In the genomic region with DNA sequence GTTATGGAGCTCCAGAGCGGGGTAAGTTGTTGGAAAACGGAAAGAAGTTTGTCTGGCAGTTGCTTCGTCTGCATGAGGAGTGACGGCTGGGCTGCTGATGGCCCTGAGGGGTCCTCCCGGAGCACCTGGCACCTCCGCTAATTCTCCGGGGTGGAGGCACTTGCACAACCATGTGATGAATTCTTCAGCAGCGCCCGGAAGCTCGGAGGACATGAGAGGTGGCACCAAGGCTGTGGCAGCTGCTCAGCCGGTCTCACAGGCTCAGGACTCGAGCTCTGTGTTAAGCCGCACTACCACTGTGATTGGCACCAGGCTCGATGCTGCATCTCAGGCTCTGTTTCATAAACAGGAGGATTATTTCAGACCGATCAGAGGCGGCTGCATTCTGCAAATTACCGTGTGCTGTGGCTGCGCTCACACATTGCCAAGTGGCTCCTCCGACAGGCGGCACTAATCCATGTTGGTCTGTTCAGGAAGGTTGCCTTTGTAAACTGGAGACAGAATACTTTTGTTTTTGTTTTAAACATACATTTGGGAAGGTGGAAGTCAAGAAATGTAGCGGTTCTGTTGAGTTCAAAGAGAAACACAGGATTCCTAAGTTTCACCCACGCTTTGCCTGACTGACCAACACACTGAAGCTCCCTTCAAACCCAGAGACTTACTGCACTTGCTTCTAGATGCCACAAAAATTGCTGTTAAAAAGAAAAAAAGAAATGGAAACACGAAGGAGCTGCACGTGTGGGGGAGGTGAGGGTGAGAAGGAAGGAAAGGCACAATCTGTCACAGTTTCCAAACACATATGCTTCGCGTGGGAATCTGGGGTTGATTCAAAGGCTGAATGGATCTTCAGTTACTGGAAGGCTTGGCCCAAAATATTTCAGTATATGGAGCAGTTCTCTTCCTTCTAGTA, we compare ENCODE assay signal across 15 cellular contexts.
DNase-seq lines count a peak whose midpoint lies in the region; ATAC-seq and TF ChIP-seq lines count a peak whose summit lies in the region.
"Had no signal": no experiment of that assay in that cellular context is flagged by ENCODE, and none has a peak within 500 bp of the region (broad histone marks: within the 10 kb centered on the region; RNA-seq: fewer than 3 reads in every experiment).

No MANE protein-coding gene starts in this region.

- in situ Hi-C loops in G401 (cut with HindIII; ENCODE audit: low sequenced_read_pairs) = no loop called here

- peak; percentile 58 for DNase-seq in G401 (ENCODE audit: low spot score)
- no peak for DNase-seq in PC-3
- peak; percentile 50 for DNase-seq in inferior parietal cortex (ENCODE audit: extremely low spot score)
- peak; percentile 55 for DNase-seq in posterior vena cava (ENCODE audit: low spot score)
- DNase-seq in activated CD4-positive, CD25-positive, alpha-beta regulatory T cell (lab: John Stamatoyannopoulos, UW) = no peak
- no peak for DNase-seq in activated T-helper 2 cell treated with anti-CD3 and anti-CD28 coated beads, Interferon-gamma antibody, Interleukin-2, Interleukin-4, amounts not matched to agents 10 μg/mL and 5 μg/mL and 100 μg/mL, durations not matched to agents 14 hours and 24 hours and 36 hours (ENCODE audit: low spot score)
- DNase-seq in NCI-H2081 (lab: John Stamatoyannopoulos, UW) = no peak
- DNase-seq: C1 segment of cervical spinal cord, DMS79 treated with DMSO at 0.1 percent for 48 hours, H7, NCI-H1417 treated with DMSO at 0.1 percent for 48 hours had no signal

- no peak overlapping the region for H3K4me3 Mint-ChIP-seq in activated T-helper 2 cell treated with anti-CD3 and anti-CD28 coated beads, Interferon-gamma antibody, Interleukin-2, Interleukin-4, amounts not matched to agents 10 μg/mL and 5 μg/mL and 100 μg/mL, durations not matched to agents 14 hours and 24 hours and 36 hours (ENCODE audit: low read depth)

- CTCF ChIA-PET in PC-3 (lab: Charles Lee) = no interaction called here

- H4K20me1 ChIP-seq in PC-3 (ENCODE audit: low read length) = no peaks in the 10 kb centered on the region

- H3K4me2 ChIP-seq in PC-3 (ENCODE audit: low read length) = no peak overlapping the region; the same call in 1 of the 2 replicates
- H3K4me2 ChIP-seq: KMS-11 had no signal

- intact Hi-C loops in PC-3 (cut with micrococcal nuclease) = no loop called here
- intact Hi-C loops in posterior vena cava (cut with DNase I) = no loop called here
- intact Hi-C loops in activated T-helper 2 cell treated with anti-CD3 and anti-CD28 coated beads, Interferon-gamma antibody, Interleukin-2, Interleukin-4, amounts not matched to agents 10 μg/mL and 5 μg/mL and 100 μg/mL, durations not matched to agents 14 hours and 24 hours and 36 hours (cut with micrococcal nuclease) = no loop called here

- no peaks in the 10 kb centered on the region for H3K36me3 ChIP-seq in PC-3 (ENCODE audit: low read depth, low read length)

- H3F3A ChIP-seq in PC-3 (ENCODE audit: low read length, unreplicated experiment) = no peaks in the 10 kb centered on the region

- no peak overlapping the region for H3K9ac ChIP-seq in PC-3 (ENCODE audit: low read length)
- H3K9ac ChIP-seq: KMS-11 had no signal

- H3K4me1 Mint-ChIP-seq in activated T-helper 2 cell treated with anti-CD3 and anti-CD28 coated beads, Interferon-gamma antibody, Interleukin-2, Interleukin-4, amounts not matched to agents 10 μg/mL and 5 μg/mL and 100 μg/mL, durations not matched to agents 14 hours and 24 hours and 36 hours (ENCODE audit: low read depth) = no peaks in the 10 kb centered on the region

- no peak overlapping the region for H3K27ac Mint-ChIP-seq in activated T-helper 2 cell treated with anti-CD3 and anti-CD28 coated beads, Interferon-gamma antibody, Interleukin-2, Interleukin-4, amounts not matched to agents 10 μg/mL and 5 μg/mL and 100 μg/mL, durations not matched to agents 14 hours and 24 hours and 36 hours

- POLR2A ChIA-PET in PC-3 (lab: Charles Lee; ENCODE audit: unreplicated experiment) = no interaction called here

- no peaks in the 10 kb centered on the region for H3K9me3 Mint-ChIP-seq in activated T-helper 2 cell treated with anti-CD3 and anti-CD28 coated beads, Interferon-gamma antibody, Interleukin-2, Interleukin-4, amounts not matched to agents 10 μg/mL and 5 μg/mL and 100 μg/mL, durations not matched to agents 14 hours and 24 hours and 36 hours

- H3K4me1 ChIP-seq in PC-3 (ENCODE audit: insufficient read depth, low read length) = no peaks in the 10 kb centered on the region

- H3K36me3 Mint-ChIP-seq in activated T-helper 2 cell treated with anti-CD3 and anti-CD28 coated beads, Interferon-gamma antibody, Interleukin-2, Interleukin-4, amounts not matched to agents 10 μg/mL and 5 μg/mL and 100 μg/mL, durations not matched to agents 14 hours and 24 hours and 36 hours (ENCODE audit: low read depth) = no peaks in the 10 kb centered on the region

- no peak overlapping the region for H3K27ac ChIP-seq in PC-3 (ENCODE audit: low read length)
- H3K27ac ChIP-seq: HL-60, KMS-11 had no signal

- no peaks in the 10 kb centered on the region for H3K9me2 ChIP-seq in PC-3 (replicated peaks; ENCODE audit: low read length)

- H3K9me3 ChIP-seq in PC-3 (ENCODE audit: low read length) = no peaks in the 10 kb centered on the region

- peaks cover 32% of the 10 kb centered on the region for H3K27me3 ChIP-seq in PC-3 (ENCODE audit: low read length)

- TF ChIP-seq CTCF in PC-3 (conservative IDR thresholded peaks at IDR 0.05; ENCODE audit: low read depth, low read length) = no peak

- no peak overlapping the region for H2AFZ ChIP-seq in PC-3 (ENCODE audit: low read length)

- H3K27me3 Mint-ChIP-seq in activated T-helper 2 cell treated with anti-CD3 and anti-CD28 coated beads, Interferon-gamma antibody, Interleukin-2, Interleukin-4, amounts not matched to agents 10 μg/mL and 5 μg/mL and 100 μg/mL, durations not matched to agents 14 hours and 24 hours and 36 hours (ENCODE audit: low read depth) = no peaks in the 10 kb centered on the region

- no peaks in the 10 kb centered on the region for H3K79me2 ChIP-seq in PC-3 (ENCODE audit: low read length)

- BruUV-seq in PC-3 (replicated peaks; lab: Mats Ljungman, UMichigan) = no TSS peak

- ATAC-seq in PC-3 = peak; percentile 15; the same call in 1 of the 2 replicates
- ATAC-seq: Panc1, Right ventricle myocardium inferior had no signal

- H3K4me3 ChIP-seq in PC-3 (ENCODE audit: low read length) = no peak overlapping the region

Comparison
In these comparisons a context has a peak if more than half of its experiments do, and no peak if none do; other contexts are left out.
1. DNase-seq: peak in G401 (single experiment), inferior parietal cortex (single experiment) and posterior vena cava (single experiment); none in PC-3 (single experiment), activated CD4-positive, CD25-positive, alpha-beta regulatory T cell (0 of 4), activated T-helper 2 cell treated with anti-CD3 and anti-CD28 coated beads, Interferon-gamma antibody, Interleukin-2, Interleukin-4, amounts not matched to agents 10 μg/mL and 5 μg/mL and 100 μg/mL, durations not matched to agents 14 hours and 24 hours and 36 hours (single experiment) and NCI-H2081 (0 of 2).